ENCODE assay signal across 9 cellular contexts in genomic region chr6:96886519-96886918, GRCh38. TPM values are rescaled to one million over a fixed set of nuclear protein-coding genes. Genes with fewer than 3 reads are reported as not detected.
"Had no signal": no experiment of that assay in that cellular context is flagged by ENCODE, and none has a peak within 500 bp of the region (broad histone marks: within the 10 kb centered on the region; RNA-seq: fewer than 3 reads in every experiment).

No MANE protein-coding gene starts in this region.

- H3K4me3 ChIP-seq: GM23338 had no signal

- ATAC-seq: GM23338 had no signal

- DNase-seq: H9, HCEC 1CT, Kasumi-1, KBM-7 had no signal

- H3K4me2 ChIP-seq: GM23338 had no signal

- FAIRE-seq: H1, H54, HTR-8/SVneo had no signal

- H2AFZ ChIP-seq: GM23338 had no signal

RNA-seq across cellular contexts. Expression of gene GPR63, which starts 49.2 kb away (rescaled TPM):
- total RNA-seq: HT-29 had no signal
